Comparison of ENCODE assay signal across 8 cellular contexts in genomic region chr19:49151339-49152217, GRCh38. TPM values are rescaled to one million over a fixed set of nuclear protein-coding genes. Genes with fewer than 3 reads are reported as not detected.
DNase-seq lines count a peak whose midpoint lies in the region; ATAC-seq and TF ChIP-seq lines count a peak whose summit lies in the region.

No MANE protein-coding gene starts in this region.

- no peaks in the 10 kb centered on the region for H3K27me3 ChIP-seq in lower lobe of right lung (ENCODE audit: low read depth)
- no peaks in the 10 kb centered on the region for H3K27me3 ChIP-seq in upper lobe of left lung

- peak overlapping the region; percentile 45 for H3K4me3 Mint-ChIP-seq in dendritic cell treated with granulocyte-macrophage colony-stimulating factor and Interleukin-4, amounts not matched to agents 40 ng/mL and 50 ng/mL, for 4 days

- WGBS in upper lobe of left lung, 2 donors, result 9 to 14% methylated on average over 38 to 41 of the region's 42 CpGs

- peaks cover 67% of the 10 kb centered on the region for H3K4me1 Mint-ChIP-seq in dendritic cell treated with granulocyte-macrophage colony-stimulating factor and Interleukin-4, amounts not matched to agents 40 ng/mL and 50 ng/mL, for 4 days (ENCODE audit: low read depth)

- H3K9me3 ChIP-seq in SK-N-MC (ENCODE audit: low read depth, low read length) (no peaks in the 10 kb centered on the region), lower lobe of right lung (no peaks in the 10 kb centered on the region), upper lobe of left lung (no peaks in the 10 kb centered on the region)

- H3K27ac ChIP-seq in SK-N-MC (peak overlapping the region; percentile 85; the same call in 1 of the 2 replicates), lower lobe of right lung (no peak overlapping the region), upper lobe of left lung (peak overlapping the region; percentile 33 to 88 (median 72))

- TF ChIP-seq CTCF in lower lobe of right lung (IDR thresholded peaks at IDR 0.05) (no peak), upper lobe of left lung (IDR thresholded peaks at IDR 0.05) (no peak)

- TF ChIP-seq EP300 in upper lobe of left lung (IDR thresholded peaks at IDR 0.05), result no peak

- intact Hi-C loops in dendritic cell treated with granulocyte-macrophage colony-stimulating factor and Interleukin-4, amounts not matched to agents 40 ng/mL and 50 ng/mL, for 4 days (cut with micrococcal nuclease), result no loop called here
- intact Hi-C loops in lower lobe of right lung (cut with DNase I), result no loop called here

- H3K9ac ChIP-seq in SK-N-MC (ENCODE audit: insufficient read length), result peak overlapping the region; percentile 12

- H3K27me3 Mint-ChIP-seq in dendritic cell treated with granulocyte-macrophage colony-stimulating factor and Interleukin-4, amounts not matched to agents 40 ng/mL and 50 ng/mL, for 4 days, result peaks cover 97% of the 10 kb centered on the region

- TF ChIP-seq POLR2A in upper lobe of left lung (IDR thresholded peaks at IDR 0.05), result no peak

- H3K4me3 ChIP-seq in SK-N-MC (peak overlapping the region; percentile 99), lower lobe of right lung (peak overlapping the region; percentile 6), upper lobe of left lung (peak overlapping the region in 3 of 4 donors; percentile 64 to 67 (median 65))

- ATAC-seq in lower lobe of right lung, result peak; percentile 57 to 71
- ATAC-seq in upper lobe of left lung (ENCODE audit: low FRiP score in 2 of 2), result peak; percentile 21 to 60
- ATAC-seq in GM21723 (IDR thresholded peaks at IDR 0.05; ENCODE audit: unreplicated experiment), result no peak
- no peak for ATAC-seq in GM21360 (IDR thresholded peaks at IDR 0.05; ENCODE audit: unreplicated experiment)

- peaks cover 44% of the 10 kb centered on the region for H3K4me1 ChIP-seq in lower lobe of right lung
- peaks cover 25 to 43% (median 34%) of the 10 kb centered on the region in 4 donors for H3K4me1 ChIP-seq in upper lobe of left lung

- H3K36me3 Mint-ChIP-seq in dendritic cell treated with granulocyte-macrophage colony-stimulating factor and Interleukin-4, amounts not matched to agents 40 ng/mL and 50 ng/mL, for 4 days (ENCODE audit: low read depth), result no peaks in the 10 kb centered on the region

- no peak overlapping the region for H3K27ac Mint-ChIP-seq in dendritic cell treated with granulocyte-macrophage colony-stimulating factor and Interleukin-4, amounts not matched to agents 40 ng/mL and 50 ng/mL, for 4 days

- H3K9me3 Mint-ChIP-seq in dendritic cell treated with granulocyte-macrophage colony-stimulating factor and Interleukin-4, amounts not matched to agents 40 ng/mL and 50 ng/mL, for 4 days, result peaks cover 13% of the 10 kb centered on the region

- DNase-seq in DMS53 treated with DMSO at 0.1 percent for 48 hours (lab: John Stamatoyannopoulos, UW; ENCODE audit: unreplicated experiment) (peak; percentile 77), M059J (ENCODE audit: low read depth) (peak; percentile 62), SK-N-MC (ENCODE audit: low read depth, low spot score) (peak; percentile 70), lower lobe of right lung (peak; percentile 88), upper lobe of left lung (peak; percentile 89 to 93)

- no peaks in the 10 kb centered on the region for H3K36me3 ChIP-seq in SK-N-MC (ENCODE audit: insufficient read depth, low read length)
- no peaks in the 10 kb centered on the region for H3K36me3 ChIP-seq in lower lobe of right lung
- H3K36me3 ChIP-seq in upper lobe of left lung, result no peaks in the 10 kb centered on the region

RNA-seq across cellular contexts. Expression of gene HRC, which starts 3.6 kb away (rescaled TPM):
- total RNA-seq in M059J (2014; rRNA removed; shearing (Covaris generic)), result not detected in 2 replicates
- total RNA-seq in lower lobe of right lung, result 1.8 TPM
- 1 to 10 TPM in 3 of 6 donors, under 1 TPM in 2, not detected in 1; 0.61 to 2.1 (median 1.2) TPM for total RNA-seq in upper lobe of left lung

RNA-seq across cellular contexts. Expression of gene TRPM4, which starts 6.0 kb away (rescaled TPM):
- 1.2 and 2.6 TPM in 2 replicates for total RNA-seq in M059J (2014; rRNA removed; shearing (Covaris generic))
- 51.6 TPM for total RNA-seq in lower lobe of right lung
- total RNA-seq in upper lobe of left lung, result 100 to 1,000 TPM in 1 of 6 donors, 10 to 100 TPM in 5; 23.9 to 120 (median 49.3) TPM

RNA-seq across cellular contexts. Expression of gene PPFIA3, which starts 32.2 kb away (rescaled TPM):
- total RNA-seq in M059J (2014; rRNA removed; shearing (Covaris generic)), result 2.4 and 4.8 TPM in 2 replicates
- total RNA-seq in lower lobe of right lung, result 4.3 TPM
- 10 to 100 TPM in 1 of 6 donors, 1 to 10 TPM in 5; 2.4 to 11.5 (median 5.9) TPM for total RNA-seq in upper lobe of left lung

RNA-seq across cellular contexts. Expression of gene C19orf73, which starts 32.6 kb away (rescaled TPM):
- 0.44 and 1.6 TPM in 2 replicates for total RNA-seq in M059J (2014; rRNA removed; shearing (Covaris generic))
- total RNA-seq in lower lobe of right lung, result 1.4 TPM
- 1 to 10 TPM in 4 of 6 donors, under 1 TPM in 1, not detected in 1; 0.89 to 7.9 (median 2.3) TPM for total RNA-seq in upper lobe of left lung

RNA-seq across cellular contexts. Expression of gene LIN7B, which starts 37.4 kb away (rescaled TPM):
- 9.7 and 17.1 TPM in 2 replicates for total RNA-seq in M059J (2014; rRNA removed; shearing (Covaris generic))
- 10.6 TPM for total RNA-seq in lower lobe of right lung
- total RNA-seq in upper lobe of left lung, result 10 to 100 TPM in 1 of 6 donors, 1 to 10 TPM in 5; 3.1 to 10.2 (median 7.6) TPM

Comparison
In these comparisons a context has a peak if more than half of its experiments do, and no peak if none do; other contexts are left out.
1. H3K4me3 ChIP-seq: peak in every context shown above with its lines; median percentile 99 in SK-N-MC; 65 in upper lobe of left lung; 6 in lower lobe of right lung.
2. ATAC-seq: peak in lower lobe of right lung (2 of 2) and upper lobe of left lung (2 of 2); none in GM21723 (single experiment) and GM21360 (single experiment).
3. Peak in every context shown above with its lines, with median percentiles within 50 percentile points of each other: DNase-seq.